In the genomic region with DNA sequence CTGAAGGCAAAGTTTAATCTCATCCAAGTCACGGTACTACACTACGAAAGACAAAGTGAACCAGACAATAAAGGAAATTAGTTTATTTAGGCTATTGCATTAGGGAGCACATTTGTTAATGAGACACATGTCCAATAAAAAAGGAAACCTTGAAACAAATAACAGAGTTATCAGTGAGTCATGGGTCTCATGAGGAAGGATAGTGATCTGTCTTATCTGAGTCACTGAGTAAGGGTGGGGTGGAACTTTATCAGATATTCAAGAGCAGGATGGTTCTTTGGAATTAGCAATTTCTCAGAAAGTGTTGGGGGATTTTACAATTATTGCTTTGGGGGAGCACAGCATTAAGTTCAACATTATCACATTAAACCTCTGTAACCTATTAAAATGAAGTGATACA, we compare ENCODE assay signal across 25 cellular contexts.
"Had no signal": no experiment of that assay in that cellular context is flagged by ENCODE, and none has a peak within 500 bp of the region (broad histone marks: within the 10 kb centered on the region; RNA-seq: fewer than 3 reads in every experiment).

No MANE protein-coding gene starts in this region.

- H3K27ac ChIP-seq: cardiac muscle cell, gastrocnemius medialis, neutrophil, ovary, prostate gland, right atrium auricular region, tibial artery had no signal

- H3K36me3 ChIP-seq: cardiac muscle cell, gastrocnemius medialis, neutrophil, ovary, prostate gland, right atrium auricular region, tibial artery had no signal

- ATAC-seq: activated CD4-positive, alpha-beta T cell treated with anti-CD3 and anti-CD28 coated beads for 36 hours; activated T-cell treated with anti-CD3 and anti-CD28 coated beads, Interleukin-2, amount 50 U/mL, for 4 hours; esophagus mucosa; gastrocnemius medialis; left cardiac atrium; stimulated activated naive CD8-positive, alpha-beta T cell treated with anti-CD3 and anti-CD28 coated beads, Interleukin-15, amount 100 ng/mL, for 72 hours; T-helper 17 cell had no signal

- H3K4me1 ChIP-seq: gastrocnemius medialis, prostate gland, right atrium auricular region, tibial artery had no signal

- H3K4me3 ChIP-seq: cardiac muscle cell, gastrocnemius medialis, ovary, prostate gland, right atrium auricular region, tibial artery had no signal

- FAIRE-seq: endometrium, islet of Langerhans had no signal

- H3K9me3 ChIP-seq: gastrocnemius medialis, neutrophil, ovary, prostate gland, right atrium auricular region, tibial artery had no signal

- H3K27me3 ChIP-seq: cardiac muscle cell, gastrocnemius medialis, neutrophil, ovary, right atrium auricular region, tibial artery had no signal

- DNase-seq: activated B cell treated with CpG ODN at 0.5 μM for 24 hours; activated CD4-positive, alpha-beta T cell treated with anti-CD3 and anti-CD28 coated beads for 36 hours; activated CD4-positive, alpha-beta T cell treated with anti-CD3 and anti-CD28 coated beads, Interleukin-2, amount 50 U/mL, for 4 hours; activated CD8-positive, alpha-beta memory T cell treated with anti-CD3 and anti-CD28 coated beads, Interleukin-2, amount 50 U/mL, for 48 hours; activated naive CD4-positive, alpha-beta T cell treated with Interleukin-2 at 50 U/mL for 16 hours; activated naive CD8-positive, alpha-beta T cell treated with anti-CD3 and anti-CD28 coated beads, Interleukin-2, amount 10 ng/mL, durations not matched to agents 7 days and 5 days; activated T-cell treated with anti-CD3 and anti-CD28 coated beads, Interleukin-2, amount 50 U/mL, for 4 hours; amygdala; effector CD4-positive, alpha-beta T cell; gastrocnemius medialis; hypothalamus; left cardiac atrium; ovary; stimulated activated CD4-positive, alpha-beta T cell treated with anti-CD3 and anti-CD28 coated beads, Interleukin-12 subunit alpha, Interleukin-12 subunit beta, amount 100 ng/mL, for 4 hours; stimulated activated CD4-positive, alpha-beta T cell treated with anti-CD3 and anti-CD28 coated beads, Interleukin-4, amount 100 ng/mL, for 4 hours; stimulated activated naive CD8-positive, alpha-beta T cell treated with anti-CD3 and anti-CD28 coated beads, Interleukin-15, amount 100 ng/mL, for 72 hours; T-helper 17 cell; tibial artery had no signal
